Comparison of ENCODE assay signal across 28 cellular contexts in genomic region chr7:111836592-111836991, GRCh38.
"Had no signal": no experiment of that assay in that cellular context is flagged by ENCODE, and none has a peak within 500 bp of the region (broad histone marks: within the 10 kb centered on the region; RNA-seq: fewer than 3 reads in every experiment).

No MANE protein-coding gene starts in this region.

- H3K27ac ChIP-seq: stomach, suprapubic skin, testis, thoracic aorta, thyroid gland, tibial artery, tibial nerve, transverse colon, upper lobe of left lung, upper lobe of right lung, uterus, vagina had no signal

- H3K9me3 ChIP-seq: stomach, suprapubic skin, testis, thoracic aorta, thyroid gland, tibial artery, transverse colon, upper lobe of left lung, upper lobe of right lung, uterus, vagina had no signal

- H3K4me1 Mint-ChIP-seq: stimulated activated effector memory CD8-positive, alpha-beta T cell treated with anti-CD3 and anti-CD28 coated beads, Interleukin-12 subunit alpha, Interleukin-12 subunit beta, amount 100 ng/mL, for 72 hours; stimulated activated memory B cell treated with anti-CD40 and anti-IgM and Interleukin-4, amounts not matched to agents 10 μg/mL and 1 μg/mL and 100 μg/mL, for 72 hours; stimulated activated naive B cell treated with anti-CD40 and anti-IgM and Interleukin-4, amounts not matched to agents 10 μg/mL and 1 μg/mL and 100 μg/mL, for 72 hours had no signal

- H3K4me3 ChIP-seq: stomach, suprapubic skin, testis, thoracic aorta, thyroid gland, tibial artery, tibial nerve, transverse colon, upper lobe of left lung, upper lobe of right lung, uterus, vagina had no signal

- H3K36me3 Mint-ChIP-seq: stimulated activated effector memory CD8-positive, alpha-beta T cell treated with anti-CD3 and anti-CD28 coated beads, Interleukin-12 subunit alpha, Interleukin-12 subunit beta, amount 100 ng/mL, for 72 hours; stimulated activated naive B cell treated with anti-CD40 and anti-IgM and Interleukin-4, amounts not matched to agents 10 μg/mL and 1 μg/mL and 100 μg/mL, for 72 hours had no signal

- DNase-seq: stimulated activated CD4-positive, alpha-beta T cell treated with anti-CD3 and anti-CD28 coated beads, Interleukin-2, amount 100 ng/mL, for 48 hours; stimulated activated CD4-positive, alpha-beta T cell treated with anti-CD3 and anti-CD28 coated beads, Interleukin-4, amount 100 ng/mL, for 1 hour; stimulated activated CD4-positive, alpha-beta T cell treated with anti-CD3 and anti-CD28 coated beads, Interleukin-4, amount 100 ng/mL, for 24 hours; stimulated activated CD4-positive, alpha-beta T cell treated with anti-CD3 and anti-CD28 coated beads, Interleukin-4, amount 100 ng/mL, for 4 hours; stimulated activated CD8-positive, alpha-beta memory T cell treated with anti-CD3 and anti-CD28 coated beads, Interleukin-4, amount 100 ng/mL, for 48 hours; stimulated activated naive B cell treated with anti-CD40 and anti-IgM and Interleukin-4, amounts not matched to agents 10 μg/mL and 1 μg/mL and 100 μg/mL, for 72 hours; stimulated activated naive CD4-positive, alpha-beta T cell; stimulated activated naive CD4-positive, alpha-beta T cell treated with Interleukin-2 at 50 U/mL for 16 hours; stimulated activated naive CD8-positive, alpha-beta T cell treated with anti-CD3 and anti-CD28 coated beads, Interleukin-15, amount 100 ng/mL, for 72 hours; stimulated activated naive CD8-positive, alpha-beta T cell treated with anti-CD3 and anti-CD28 coated beads, Interleukin-15, Interleukin-2, amounts not matched to agents 100 U/mL and 50 U/mL, for 24 hours; stomach; substantia nigra; testis; thyroid gland; tibial artery; transverse colon; trophoblast cell; upper lobe of left lung; upper lobe of right lung; uterus had no signal

- H3K36me3 ChIP-seq: stomach, thoracic aorta, thyroid gland, tibial nerve, transverse colon, uterus had no signal

- H3K4me1 ChIP-seq: stomach, testis, thyroid gland, tibial artery, upper lobe of left lung, upper lobe of right lung, uterus had no signal

- H3K4me3 Mint-ChIP-seq: stimulated activated effector memory CD8-positive, alpha-beta T cell treated with anti-CD3 and anti-CD28 coated beads, Interleukin-12 subunit alpha, Interleukin-12 subunit beta, amount 100 ng/mL, for 72 hours; stimulated activated memory B cell treated with anti-CD40 and anti-IgM and Interleukin-4, amounts not matched to agents 10 μg/mL and 1 μg/mL and 100 μg/mL, for 72 hours; stimulated activated naive B cell treated with anti-CD40 and anti-IgM and Interleukin-4, amounts not matched to agents 10 μg/mL and 1 μg/mL and 100 μg/mL, for 72 hours; stimulated activated naive CD8-positive, alpha-beta T cell treated with anti-CD3 and anti-CD28 coated beads, Interleukin-15, amount 100 ng/mL, for 72 hours; stimulated activated naive CD8-positive, alpha-beta T cell treated with anti-CD3 and anti-CD28 coated beads, Interleukin-15, Interleukin-2, amounts not matched to agents 100 ng/mL and 50 ng/mL, for 24 hours; type B pancreatic cell had no signal

- H3K27me3 Mint-ChIP-seq: stimulated activated memory B cell treated with anti-CD40 and anti-IgM and Interleukin-4, amounts not matched to agents 10 μg/mL and 1 μg/mL and 100 μg/mL, for 72 hours; stimulated activated naive B cell treated with anti-CD40 and anti-IgM and Interleukin-4, amounts not matched to agents 10 μg/mL and 1 μg/mL and 100 μg/mL, for 72 hours; stimulated activated naive CD8-positive, alpha-beta T cell treated with anti-CD3 and anti-CD28 coated beads, Interleukin-15, Interleukin-2, amounts not matched to agents 100 ng/mL and 50 ng/mL, for 24 hours; type B pancreatic cell had no signal

- H3K27me3 ChIP-seq: stomach, suprapubic skin, testis, thyroid gland, tibial artery, tibial nerve, transverse colon, upper lobe of left lung, upper lobe of right lung, uterus, vagina had no signal

- ATAC-seq: stimulated activated effector memory CD8-positive, alpha-beta T cell treated with anti-CD3 and anti-CD28 coated beads, Interleukin-12 subunit alpha, Interleukin-12 subunit beta, amount 100 ng/mL, for 72 hours; stimulated activated memory B cell treated with anti-CD40 and anti-IgM and Interleukin-4, amounts not matched to agents 10 μg/mL and 1 μg/mL and 100 μg/mL, for 72 hours; stimulated activated naive B cell treated with anti-CD40 and anti-IgM and Interleukin-4, amounts not matched to agents 10 μg/mL and 1 μg/mL and 100 μg/mL, for 72 hours; stimulated activated naive CD8-positive, alpha-beta T cell treated with anti-CD3 and anti-CD28 coated beads, Interleukin-15, amount 100 ng/mL, for 72 hours; stimulated activated naive CD8-positive, alpha-beta T cell treated with anti-CD3 and anti-CD28 coated beads, Interleukin-15, Interleukin-2, amounts not matched to agents 100 U/mL and 50 U/mL, for 24 hours; upper lobe of right lung had no signal

- H3K27ac Mint-ChIP-seq: stimulated activated effector memory CD8-positive, alpha-beta T cell treated with anti-CD3 and anti-CD28 coated beads, Interleukin-12 subunit alpha, Interleukin-12 subunit beta, amount 100 ng/mL, for 72 hours; stimulated activated memory B cell treated with anti-CD40 and anti-IgM and Interleukin-4, amounts not matched to agents 10 μg/mL and 1 μg/mL and 100 μg/mL, for 72 hours; stimulated activated naive B cell treated with anti-CD40 and anti-IgM and Interleukin-4, amounts not matched to agents 10 μg/mL and 1 μg/mL and 100 μg/mL, for 72 hours; stimulated activated naive CD8-positive, alpha-beta T cell treated with anti-CD3 and anti-CD28 coated beads, Interleukin-15, amount 100 ng/mL, for 72 hours; stimulated activated naive CD8-positive, alpha-beta T cell treated with anti-CD3 and anti-CD28 coated beads, Interleukin-15, Interleukin-2, amounts not matched to agents 100 ng/mL and 50 ng/mL, for 24 hours; type B pancreatic cell had no signal
